31 cellular contexts compared by ENCODE assay signal in genomic region chr10:11849272-11849671, GRCh38. TPM values are rescaled to one million over a fixed set of nuclear protein-coding genes. Genes with fewer than 3 reads are reported as not detected.
"Had no signal": no experiment of that assay in that cellular context is flagged by ENCODE, and none has a peak within 500 bp of the region (broad histone marks: within the 10 kb centered on the region; RNA-seq: fewer than 3 reads in every experiment).

No MANE protein-coding gene starts in this region.

- H3K4me1 Mint-ChIP-seq: activated CD4-positive, alpha-beta T cell treated with anti-CD3 and anti-CD28 coated beads, Interleukin-2, amount 10 ng/mL, durations not matched to agents 24 days and 14 days; activated T-helper 17 cell treated with anti-CD3 and anti-CD28 coated beads, Interleukin-2, amount 50 U/mL, for 72 hours had no signal

- H3K4me1 ChIP-seq: Peyer's patch had no signal

- H3K4me3 ChIP-seq: cardiac muscle cell, Peyer's patch had no signal

- H3K9me3 ChIP-seq: Peyer's patch had no signal

- H3K27me3 ChIP-seq: brain microvascular endothelial cell, cardiac muscle cell, Peyer's patch had no signal

- H3K36me3 Mint-ChIP-seq: activated naive CD8-positive, alpha-beta T cell treated with anti-CD3 and anti-CD28 coated beads for 36 hours had no signal

- ATAC-seq: activated CD8-positive, alpha-beta T cell treated with anti-CD3 and anti-CD28 coated beads for 36 hours; activated T-cell treated with anti-CD3 and anti-CD28 coated beads, Interleukin-2, amount 50 U/mL, for 72 hours; activated T-helper 17 cell treated with anti-CD3 and anti-CD28 coated beads, Interleukin-2, amount 50 U/mL, for 72 hours; PC-3; Right ventricle myocardium inferior had no signal

- H3K9me3 Mint-ChIP-seq: activated CD4-positive, alpha-beta T cell treated with anti-CD3 and anti-CD28 coated beads, Interleukin-2, amount 10 ng/mL, durations not matched to agents 24 days and 14 days; activated CD8-positive, alpha-beta T cell treated with anti-CD3 and anti-CD28 coated beads for 36 hours; activated naive CD8-positive, alpha-beta T cell treated with anti-CD3 and anti-CD28 coated beads for 36 hours; activated T-cell treated with anti-CD3 and anti-CD28 coated beads, Interleukin-2, amount 50 U/mL, for 72 hours; activated T-helper 17 cell treated with anti-CD3 and anti-CD28 coated beads, Interleukin-2, amount 50 U/mL, for 72 hours had no signal

- H3K4me3 Mint-ChIP-seq: activated CD4-positive, alpha-beta T cell treated with anti-CD3 and anti-CD28 coated beads, Interleukin-2, amount 10 ng/mL, durations not matched to agents 24 days and 14 days; activated CD8-positive, alpha-beta T cell treated with anti-CD3 and anti-CD28 coated beads for 36 hours; activated naive CD8-positive, alpha-beta T cell treated with anti-CD3 and anti-CD28 coated beads for 36 hours; activated T-cell treated with anti-CD3 and anti-CD28 coated beads, Interleukin-2, amount 50 U/mL, for 72 hours; activated T-helper 17 cell treated with anti-CD3 and anti-CD28 coated beads, Interleukin-2, amount 50 U/mL, for 72 hours had no signal

- H3K27ac ChIP-seq: brain microvascular endothelial cell, cardiac muscle cell, Peyer's patch had no signal

- H3K36me3 ChIP-seq: brain microvascular endothelial cell, cardiac muscle cell, Peyer's patch had no signal

- DNase-seq: activated CD4-positive, alpha-beta T cell treated with anti-CD3 and anti-CD28 coated beads, Interleukin-2, amount 10 ng/mL, durations not matched to agents 24 days and 14 days; activated CD4-positive, alpha-beta T cell treated with anti-CD3 and anti-CD28 coated beads, Interleukin-2, amount 50 U/mL, for 4 hours; activated CD8-positive, alpha-beta T cell treated with anti-CD3 and anti-CD28 coated beads for 36 hours; activated effector memory CD4-positive, alpha-beta T cell treated with anti-CD3 and anti-CD28 coated beads, Interleukin-2, amount 50 U/mL, for 16 hours; activated naive CD4-positive, alpha-beta T cell; activated naive CD4-positive, alpha-beta T cell treated with anti-CD3 and anti-CD28 coated beads, Interleukin-2, amount 50 U/mL, for 16 hours; activated naive CD8-positive, alpha-beta T cell treated with anti-CD3 and anti-CD28 coated beads for 36 hours; activated T-cell treated with anti-CD3 and anti-CD28 coated beads, Interleukin-2, amount 50 U/mL, for 1 hour; activated T-cell treated with anti-CD3 and anti-CD28 coated beads, Interleukin-2, amount 50 U/mL, for 72 hours; amniotic stem cell; aorta; brain microvascular endothelial cell; KG1; MM.1S; NCI-H1092; NCI-H1436 treated with DMSO at 0.1 percent for 48 hours; NCI-H1694 treated with DMSO at 0.1 percent for 48 hours; NCI-H2029; NCI-H345; NCI-H524 treated with DMSO at 0.1 percent for 48 hours; NCI-H748 treated with DMSO at 0.1 percent for 48 hours; NK-92 treated with Interleukin-12 subunit alpha and Interleukin-12 subunit beta, amount 100 ng/mL, for 24 hours; PC-3; Peyer's patch; RPMI8226; SW 1271; T1000 had no signal

- H3K27ac Mint-ChIP-seq: activated CD4-positive, alpha-beta T cell treated with anti-CD3 and anti-CD28 coated beads, Interleukin-2, amount 10 ng/mL, durations not matched to agents 24 days and 14 days; activated CD8-positive, alpha-beta T cell treated with anti-CD3 and anti-CD28 coated beads for 36 hours; activated naive CD8-positive, alpha-beta T cell treated with anti-CD3 and anti-CD28 coated beads for 36 hours; activated T-cell treated with anti-CD3 and anti-CD28 coated beads, Interleukin-2, amount 50 U/mL, for 72 hours; activated T-helper 17 cell treated with anti-CD3 and anti-CD28 coated beads, Interleukin-2, amount 50 U/mL, for 72 hours had no signal

RNA-seq across cellular contexts. Expression of gene PROSER2, which starts 26.1 kb away (rescaled TPM):
- total RNA-seq: T-helper 1 cell treated with Interleukin-12 subunit alpha and Interleukin-12 subunit beta and Interleukin-4 antibody, amounts not matched to agents 30 ng/mL and 1 ng/mL, for 36 hours had no signal
